ENCODE assay signal across 25 cellular contexts in the genomic region with DNA sequence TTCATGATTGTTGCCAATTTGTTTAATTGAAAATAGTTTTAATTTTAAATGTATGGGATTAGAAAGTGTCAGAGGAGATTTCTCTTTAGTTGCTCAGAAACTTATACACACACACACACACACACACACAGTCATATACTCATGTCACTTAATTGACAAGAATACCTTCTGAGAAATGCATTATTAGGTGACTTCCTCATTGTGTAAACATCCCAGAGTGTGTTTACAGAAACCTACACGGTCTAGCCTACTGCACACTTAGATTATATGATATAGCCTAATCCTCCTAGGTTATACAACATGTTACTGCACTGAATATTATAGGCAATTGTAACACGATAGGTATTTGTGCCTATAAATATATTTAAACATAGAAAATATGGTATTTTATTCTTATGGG.
DNase-seq lines count a peak whose midpoint lies in the region; ATAC-seq, FAIRE-seq and TF ChIP-seq lines count a peak whose summit lies in the region.
"Had no signal": no experiment of that assay in that cellular context is flagged by ENCODE, and none has a peak within 500 bp of the region (broad histone marks: within the 10 kb centered on the region; RNA-seq: fewer than 3 reads in every experiment).

No MANE protein-coding gene starts in this region.

- no peak for TF ChIP-seq EP300 in A549 (IDR thresholded peaks at IDR 0.05)

- H3K36me3 ChIP-seq in PC-3 (ENCODE audit: low read depth, low read length): no peaks in the 10 kb centered on the region

- ATAC-seq in A549: no peak
- ATAC-seq in PC-3: peak; percentile 86
- no peak for ATAC-seq in HG03378 (IDR thresholded peaks at IDR 0.05; ENCODE audit: unreplicated experiment)
- ATAC-seq in GM18873 (IDR thresholded peaks at IDR 0.05; ENCODE audit: low FRiP score, unreplicated experiment): no peak

- no peak overlapping the region for H3K4me3 Mint-ChIP-seq in CD14-positive monocyte
- H3K4me3 Mint-ChIP-seq: B cell; CD8-positive, alpha-beta memory T cell had no signal

- no peak overlapping the region for H2AFZ ChIP-seq in PC-3 (ENCODE audit: low read length)

- no peak for FAIRE-seq in A549 (lab: Jason Lieb, UNC)
- FAIRE-seq: HepG2 had no signal

- H3K27me3 Mint-ChIP-seq in CD14-positive monocyte (ENCODE audit: low read depth in 3 of 3): no peaks in the 10 kb centered on the region
- H3K27me3 Mint-ChIP-seq: B cell; CD8-positive, alpha-beta memory T cell had no signal

- H3K4me2 ChIP-seq in A549 (0 out of 3 replicates have a peak overlapping the region, but pooled peaks have one; percentile 10), PC-3 (ENCODE audit: low read length) (peak overlapping the region; percentile 61; the same call in 1 of the 2 replicates)

- H3K9me3 ChIP-seq in A549 (no peaks in the 10 kb centered on the region), PC-3 (ENCODE audit: low read length) (no peaks in the 10 kb centered on the region)

- H4K20me1 ChIP-seq in PC-3 (ENCODE audit: low read length): no peaks in the 10 kb centered on the region

- H3K27me3 ChIP-seq in PC-3 (ENCODE audit: low read length): no peaks in the 10 kb centered on the region

- BruUV-seq in PC-3 (replicated peaks; lab: Mats Ljungman, UMichigan): no TSS peak

- TF ChIP-seq CTCF in A549 (IDR thresholded peaks at IDR 0.05): no peak
- no peak for TF ChIP-seq CTCF in PC-3 (conservative IDR thresholded peaks at IDR 0.05; ENCODE audit: low read depth, low read length)
- no peak for TF ChIP-seq CTCF in CD14-positive monocyte (IDR thresholded peaks at IDR 0.05)

- H3K4me3 ChIP-seq in A549 (no peak overlapping the region), PC-3 (ENCODE audit: low read length) (peak overlapping the region; percentile 11; the same call in 1 of the 2 replicates)
- H3K4me3 ChIP-seq: SK-N-MC had no signal

- no peaks in the 10 kb centered on the region for H3K9me2 ChIP-seq in PC-3 (replicated peaks; ENCODE audit: low read length)

- POLR2A ChIA-PET in A549 (lab: Yijun Ruan, JAX): no interaction called here
- POLR2A ChIA-PET in PC-3 (lab: Charles Lee; ENCODE audit: unreplicated experiment): no interaction called here

- peaks cover 0 to 7% (median 0%) of the 10 kb centered on the region in 7 donors for H3K9me3 Mint-ChIP-seq in CD14-positive monocyte

- no peak overlapping the region for H3K27ac Mint-ChIP-seq in CD14-positive monocyte
- H3K27ac Mint-ChIP-seq: B cell; CD8-positive, alpha-beta memory T cell had no signal

- TF ChIP-seq POLR2A in A549 (IDR thresholded peaks at IDR 0.05; ENCODE audit: low read length): no peak

- intact Hi-C loops in PC-3 (cut with micrococcal nuclease): no loop called here
- intact Hi-C loops in CD14-positive monocyte (cut with micrococcal nuclease): no loop called here

- H3K4me1 Mint-ChIP-seq in CD14-positive monocyte: no peaks in the 10 kb centered on the region
- H3K4me1 Mint-ChIP-seq: B cell; CD8-positive, alpha-beta memory T cell had no signal

- no peak for TF ChIP-seq RAD21 in A549 (conservative IDR thresholded peaks at IDR 0.05 in 1 of 2, IDR thresholded peaks at IDR 0.05 in 1 of 2)

- 38% methylated on average over 2 of the region's 2 CpGs for WGBS in A549 (ENCODE audit: missing lambda C conversion rate)

- H3K27ac ChIP-seq in A549 (no peak overlapping the region), PC-3 (ENCODE audit: low read length) (peak overlapping the region; percentile 62), epithelial cell of prostate (peak overlapping the region; percentile 57)
- H3K27ac ChIP-seq: C4-2B, HL-60, SK-N-MC had no signal

- peak overlapping the region; percentile 15; the same call in 1 of the 2 replicates for H3K9ac ChIP-seq in PC-3 (ENCODE audit: low read length)

- no peaks in the 10 kb centered on the region for H3K36me3 Mint-ChIP-seq in CD14-positive monocyte
- H3K36me3 Mint-ChIP-seq: CD8-positive, alpha-beta memory T cell had no signal

- no peaks in the 10 kb centered on the region for H3F3A ChIP-seq in PC-3 (ENCODE audit: low read length, unreplicated experiment)

- CTCF ChIA-PET in A549 (lab: Yijun Ruan, JAX): interaction anchor here (0.6 kb wide), 1 partner anchor 1771 kb away, joined by 3 read pairs; no protein-coding TSS in a partner anchor
- CTCF ChIA-PET in PC-3 (lab: Charles Lee): no interaction called here

- no peaks in the 10 kb centered on the region for H3K79me2 ChIP-seq in PC-3 (ENCODE audit: low read length)

- H3K4me1 ChIP-seq in A549 (no peaks in the 10 kb centered on the region), PC-3 (ENCODE audit: insufficient read depth, low read length) (peaks cover 7% of the 10 kb centered on the region; the same call in 1 of the 2 replicates)

- DNase-seq in A549 (ENCODE audit: low read depth in 1 of 2, low spot score in 1 of 2) (no peak), DMS53 (lab: John Stamatoyannopoulos, UW) (peak; percentile 80), PC-3 (peak; percentile 72), epithelial cell of prostate (ENCODE audit: low read depth, low spot score) (peak; percentile 22), CD14-positive monocyte (ENCODE audit: low spot score) (no peak), hypothalamus (lab: John Stamatoyannopoulos, UW) (no peak)
- DNase-seq: CD8-positive, alpha-beta memory T cell; GOT3; HCEC 1CT; Karpas-422; NCI-H1092 treated with DMSO at 0.1 percent for 48 hours; NCI-H1436; NCI-H187; NCI-H2227 treated with DMSO at 0.1 percent for 48 hours; NCI-H82; NK-92 treated with Interleukin-12 subunit alpha and Interleukin-12 subunit beta, amount 100 ng/mL, for 24 hours; Right ventricle myocardium superior; RPMI8226 had no signal

TF ChIP-seq in A549, 52 proteins besides CTCF, POLR2A, EP300 and RAD21:
- TF ChIP-seq CHD4 (IDR thresholded peaks at IDR 0.05; ENCODE audit: borderline replicate concordance) (no peak), ZC3H11A (IDR thresholded peaks at IDR 0.05) (no peak), TFCP2L1 (CRISPR knock-in tag; IDR thresholded peaks at IDR 0.05) (no peak)
- TF ChIP-seq, protein P1, sequence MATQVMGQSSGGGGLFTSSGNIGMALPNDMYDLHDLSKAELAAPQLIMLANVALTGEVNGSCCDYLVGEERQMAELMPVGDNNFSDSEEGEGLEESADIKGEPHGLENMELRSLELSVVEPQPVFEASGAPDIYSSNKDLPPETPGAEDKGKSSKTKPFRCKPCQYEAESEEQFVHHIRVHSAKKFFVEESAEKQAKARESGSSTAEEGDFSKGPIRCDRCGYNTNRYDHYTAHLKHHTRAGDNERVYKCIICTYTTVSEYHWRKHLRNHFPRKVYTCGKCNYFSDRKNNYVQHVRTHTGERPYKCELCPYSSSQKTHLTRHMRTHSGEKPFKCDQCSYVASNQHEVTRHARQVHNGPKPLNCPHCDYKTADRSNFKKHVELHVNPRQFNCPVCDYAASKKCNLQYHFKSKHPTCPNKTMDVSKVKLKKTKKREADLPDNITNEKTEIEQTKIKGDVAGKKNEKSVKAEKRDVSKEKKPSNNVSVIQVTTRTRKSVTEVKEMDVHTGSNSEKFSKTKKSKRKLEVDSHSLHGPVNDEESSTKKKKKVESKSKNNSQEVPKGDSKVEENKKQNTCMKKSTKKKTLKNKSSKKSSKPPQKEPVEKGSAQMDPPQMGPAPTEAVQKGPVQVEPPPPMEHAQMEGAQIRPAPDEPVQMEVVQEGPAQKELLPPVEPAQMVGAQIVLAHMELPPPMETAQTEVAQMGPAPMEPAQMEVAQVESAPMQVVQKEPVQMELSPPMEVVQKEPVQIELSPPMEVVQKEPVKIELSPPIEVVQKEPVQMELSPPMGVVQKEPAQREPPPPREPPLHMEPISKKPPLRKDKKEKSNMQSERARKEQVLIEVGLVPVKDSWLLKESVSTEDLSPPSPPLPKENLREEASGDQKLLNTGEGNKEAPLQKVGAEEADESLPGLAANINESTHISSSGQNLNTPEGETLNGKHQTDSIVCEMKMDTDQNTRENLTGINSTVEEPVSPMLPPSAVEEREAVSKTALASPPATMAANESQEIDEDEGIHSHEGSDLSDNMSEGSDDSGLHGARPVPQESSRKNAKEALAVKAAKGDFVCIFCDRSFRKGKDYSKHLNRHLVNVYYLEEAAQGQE (IDR thresholded peaks at IDR 0.05): no peak
TF ChIP-seq in A549: peak in this region for 0.

Comparison
In these comparisons a context has a peak if more than half of its experiments do, and no peak if none do; other contexts are left out.
1. DNase-seq: peak in DMS53 (single experiment), PC-3 (single experiment) and epithelial cell of prostate (single experiment); none in A549 (0 of 2), CD14-positive monocyte (single experiment) and hypothalamus (0 of 51).
2. H3K27ac ChIP-seq: peak in PC-3 (single experiment) and epithelial cell of prostate (single experiment); none in A549 (0 of 2).